In genomic region chr3:111712294-111713180, GRCh38 we compare ENCODE assay signal across 9 cellular contexts. TPM values are rescaled to one million over a fixed set of nuclear protein-coding genes. Genes with fewer than 3 reads are reported as not detected.
A peak's percentile ranks its signal among the peaks of the same experiment; 100 is the strongest.
DNase-seq lines count a peak whose midpoint lies in the region; ATAC-seq and TF ChIP-seq lines count a peak whose summit lies in the region.
"Had no signal": no experiment of that assay in that cellular context is flagged by ENCODE, and none has a peak within 500 bp of the region (broad histone marks: within the 10 kb centered on the region; RNA-seq: fewer than 3 reads in every experiment).

No MANE protein-coding gene starts in this region.

- no peaks in the 10 kb centered on the region for H3K79me2 ChIP-seq in OCI-LY1 (ENCODE audit: insufficient read depth, low read length)

- H3K27ac ChIP-seq in OCI-LY1 (ENCODE audit: low read depth, low read length, poor library complexity, severe bottlenecking) (peak overlapping the region; percentile 66), heart right ventricle (peak overlapping the region in 7 of 10 donors; percentile 40 to 66 (median 58))

- 55 to 58% methylated on average over 16 of the region's 16 CpGs for WGBS in heart right ventricle, 2 donors

- peaks cover 15% of the 10 kb centered on the region for H3K4me1 Mint-ChIP-seq in stimulated activated naive CD8-positive, alpha-beta T cell treated with anti-CD3 and anti-CD28 coated beads, Interleukin-15, amount 100 ng/mL, for 72 hours

- H3K9me3 ChIP-seq in OCI-LY1 (ENCODE audit: low read length), result no peaks in the 10 kb centered on the region
- H3K9me3 ChIP-seq in heart right ventricle, result no peaks in the 10 kb centered on the region

- H3K27me3 Mint-ChIP-seq in stimulated activated naive CD8-positive, alpha-beta T cell treated with anti-CD3 and anti-CD28 coated beads, Interleukin-15, amount 100 ng/mL, for 72 hours, result no peaks in the 10 kb centered on the region
- H3K27me3 Mint-ChIP-seq: stimulated activated naive CD8-positive, alpha-beta T cell treated with anti-CD3 and anti-CD28 coated beads, Interleukin-15, Interleukin-2, amounts not matched to agents 100 ng/mL and 50 ng/mL, for 24 hours had no signal

- H4K20me1 ChIP-seq in OCI-LY1 (ENCODE audit: insufficient read depth, low read length), result no peaks in the 10 kb centered on the region

- no peaks in the 10 kb centered on the region for H3K36me3 ChIP-seq in OCI-LY1 (ENCODE audit: insufficient read depth, low read length)
- no peaks in the 10 kb centered on the region for H3K36me3 ChIP-seq in heart right ventricle

- H3K4me2 ChIP-seq in OCI-LY1 (ENCODE audit: low read length), result peak overlapping the region; percentile 51

- DNase-seq in stimulated activated naive CD8-positive, alpha-beta T cell treated with anti-CD3 and anti-CD28 coated beads, Interleukin-15, amount 100 ng/mL, for 72 hours, result no peak
- DNase-seq in stimulated activated naive CD8-positive, alpha-beta T cell treated with anti-CD3 and anti-CD28 coated beads, Interleukin-15, Interleukin-2, amounts not matched to agents 100 U/mL and 50 U/mL, for 24 hours, result no peak
- DNase-seq in heart right ventricle (peak in 1 of 2 donors; percentile 56), NCI-H128 (lab: John Stamatoyannopoulos, UW; ENCODE audit: unreplicated experiment) (no peak)
- DNase-seq in activated CD4-positive, alpha-beta T cell treated with anti-CD3 and anti-CD28 coated beads, Interleukin-2, amount 50 U/mL, for 1 hour, result no peak

- peak overlapping the region in 1 of 2 donors; percentile 48 for H3K27ac Mint-ChIP-seq in stimulated activated naive CD8-positive, alpha-beta T cell treated with anti-CD3 and anti-CD28 coated beads, Interleukin-15, amount 100 ng/mL, for 72 hours
- H3K27ac Mint-ChIP-seq: stimulated activated naive CD8-positive, alpha-beta T cell treated with anti-CD3 and anti-CD28 coated beads, Interleukin-15, Interleukin-2, amounts not matched to agents 100 ng/mL and 50 ng/mL, for 24 hours had no signal

- no peak overlapping the region for H2AFZ ChIP-seq in OCI-LY1 (ENCODE audit: low read length)

- peak overlapping the region; percentile 5; the same call in 1 of the 2 replicates for H3K9ac ChIP-seq in OCI-LY1 (ENCODE audit: low read length)

- H3K4me3 ChIP-seq in OCI-LY1 (ENCODE audit: low read depth, low read length, poor library complexity, severe bottlenecking), result peak overlapping the region; percentile 9
- H3K4me3 ChIP-seq in heart right ventricle, result no peak overlapping the region

- peaks cover 18% of the 10 kb centered on the region for H3K4me1 ChIP-seq in OCI-LY1 (ENCODE audit: insufficient read depth, low read length, severe bottlenecking)
- peaks cover 0 to 41% (median 14%) of the 10 kb centered on the region in 9 donors for H3K4me1 ChIP-seq in heart right ventricle

- H3K9me2 ChIP-seq in OCI-LY1 (ENCODE audit: low read depth, low read length), result no peaks in the 10 kb centered on the region

- no peaks in the 10 kb centered on the region for H3K27me3 ChIP-seq in OCI-LY1 (ENCODE audit: insufficient read depth, low read length)
- no peaks in the 10 kb centered on the region for H3K27me3 ChIP-seq in heart right ventricle

- H3F3A ChIP-seq in OCI-LY1 (ENCODE audit: insufficient read depth, low read length), result no peaks in the 10 kb centered on the region

- intact Hi-C loops in heart right ventricle (cut with DNase I), result no loop called here

- H3K9me3 Mint-ChIP-seq in stimulated activated naive CD8-positive, alpha-beta T cell treated with anti-CD3 and anti-CD28 coated beads, Interleukin-15, amount 100 ng/mL, for 72 hours, result no peaks in the 10 kb centered on the region
- H3K9me3 Mint-ChIP-seq: stimulated activated naive CD8-positive, alpha-beta T cell treated with anti-CD3 and anti-CD28 coated beads, Interleukin-15, Interleukin-2, amounts not matched to agents 100 ng/mL and 50 ng/mL, for 24 hours had no signal

- TF ChIP-seq CTCF in OCI-LY1 (IDR thresholded peaks at IDR 0.05; ENCODE audit: low read length), result no peak
- no peak for TF ChIP-seq CTCF in heart right ventricle (IDR thresholded peaks at IDR 0.05)

- ATAC-seq in stimulated activated naive CD8-positive, alpha-beta T cell treated with anti-CD3 and anti-CD28 coated beads, Interleukin-15, amount 100 ng/mL, for 72 hours, result peak; percentile 61
- ATAC-seq in stimulated activated naive CD8-positive, alpha-beta T cell treated with anti-CD3 and anti-CD28 coated beads, Interleukin-15, Interleukin-2, amounts not matched to agents 100 U/mL and 50 U/mL, for 24 hours, result no peak
- ATAC-seq in heart right ventricle (peak in 7 of 8 donors; percentile 29 to 82 (median 70)), GM18868 (IDR thresholded peaks at IDR 0.05; ENCODE audit: unreplicated experiment) (no peak), GM21723 (IDR thresholded peaks at IDR 0.05; ENCODE audit: unreplicated experiment) (no peak)

- no peak overlapping the region for H3K4me3 Mint-ChIP-seq in stimulated activated naive CD8-positive, alpha-beta T cell treated with anti-CD3 and anti-CD28 coated beads, Interleukin-15, amount 100 ng/mL, for 72 hours
- H3K4me3 Mint-ChIP-seq: stimulated activated naive CD8-positive, alpha-beta T cell treated with anti-CD3 and anti-CD28 coated beads, Interleukin-15, Interleukin-2, amounts not matched to agents 100 ng/mL and 50 ng/mL, for 24 hours had no signal

RNA-seq across cellular contexts. Expression of gene PLCXD2, which starts 38.1 kb away (rescaled TPM):
- total RNA-seq in heart right ventricle, result 10 to 100 TPM in 2 of 10 donors, 1 to 10 TPM in 7, under 1 TPM in 1; 0.96 to 19.7 (median 3.2) TPM
- 1 to 10 TPM; 2.4 to 3.6 TPM for polyA plus RNA-seq in heart right ventricle

Comparison
In these comparisons a context has a peak if more than half of its experiments do, and no peak if none do; other contexts are left out.
1. ATAC-seq: peak in stimulated activated naive CD8-positive, alpha-beta T cell treated with anti-CD3 and anti-CD28 coated beads, Interleukin-15, amount 100 ng/mL, for 72 hours (single experiment) and heart right ventricle (7 of 8); none in stimulated activated naive CD8-positive, alpha-beta T cell treated with anti-CD3 and anti-CD28 coated beads, Interleukin-15, Interleukin-2, amounts not matched to agents 100 U/mL and 50 U/mL, for 24 hours (single experiment), GM18868 (single experiment) and GM21723 (single experiment).